Comparison of ENCODE assay signal across 8 cellular contexts in genomic region chr11:59135648-59136461, GRCh38. TPM values are rescaled to one million over a fixed set of nuclear protein-coding genes. Genes with fewer than 3 reads are reported as not detected.
DNase-seq lines count a peak whose midpoint lies in the region; ATAC-seq and TF ChIP-seq lines count a peak whose summit lies in the region.

No MANE protein-coding gene starts in this region.

- DNase-seq in AG10803 (ENCODE audit: low read depth) = peak; percentile 70
- DNase-seq in GM19238 (ENCODE audit: insufficient read length, low spot score) = peak; percentile 64
- peak; percentile 83 for DNase-seq in NCI-H69 (lab: John Stamatoyannopoulos, UW)
- peak; percentile 85 to 89 for DNase-seq in activated CD4-positive, alpha-beta T cell treated with anti-CD3 and anti-CD28 coated beads, Interleukin-2, amount 50 U/mL, for 4 hours
- DNase-seq in dermis blood vessel endothelial cell = peak; percentile 89
- peak; percentile 79 for DNase-seq in medulla oblongata (ENCODE audit: extremely low spot score)
- peak; percentile 58 for DNase-seq in stimulated activated CD8-positive, alpha-beta memory T cell treated with anti-CD3 and anti-CD28 coated beads, Interleukin-12 subunit alpha, Interleukin-12 subunit beta, amount 100 ng/mL, for 24 hours (ENCODE audit: extremely low read depth)

- ATAC-seq in HG03342 (IDR thresholded peaks at IDR 0.05; ENCODE audit: unreplicated experiment) = peak; percentile 96

- H3K4me3 ChIP-seq in AG10803 (ENCODE audit: low read length) = no peak overlapping the region

- TF ChIP-seq CTCF in AG10803 (conservative IDR thresholded peaks at IDR 0.05; ENCODE audit: low read length) = peak; percentile 97

RNA-seq across cellular contexts. Expression of gene FAM111A, which starts 6.8 kb away (rescaled TPM):
- 87.0 and 103 TPM in 2 replicates for total RNA-seq in dermis blood vessel endothelial cell

RNA-seq across cellular contexts. Expression of gene FAM111B, which starts 28.8 kb away (rescaled TPM):
- total RNA-seq in dermis blood vessel endothelial cell = 20.6 and 37.6 TPM in 2 replicates

RNA-seq across cellular contexts. Expression of gene DTX4, which starts 36.1 kb away (rescaled TPM):
- 28.1 and 32.9 TPM in 2 replicates for total RNA-seq in dermis blood vessel endothelial cell

RNA-seq across cellular contexts. Expression of gene GLYATL1B, which starts 49.7 kb away (rescaled TPM):
- not detected in 2 replicates for total RNA-seq in dermis blood vessel endothelial cell
